Comparison of ENCODE assay signal across 1 cellular context in genomic region chr9:98085058-98085457, GRCh38.
A peak's percentile ranks its signal among the peaks of the same experiment; 100 is the strongest.
TF ChIP-seq lines count a peak whose summit lies in the region.

No MANE protein-coding gene starts in this region.

TF ChIP-seq in K562, 482 proteins besides CTCF, POLR2A, EP300 and RAD21:
- TF ChIP-seq POLR2G (IDR thresholded peaks at IDR 0.05; ENCODE audit: low read depth, low read length) (peak; percentile 50), SETDB1 (IDR thresholded peaks at IDR 0.05; ENCODE audit: low read length) (no peak)
